23 cellular contexts compared by ENCODE assay signal in genomic region chr18:63191413-63191812, GRCh38.
"Had no signal": no experiment of that assay in that cellular context is flagged by ENCODE, and none has a peak within 500 bp of the region (broad histone marks: within the 10 kb centered on the region; RNA-seq: fewer than 3 reads in every experiment).

No MANE protein-coding gene starts in this region.

- H3K27me3 Mint-ChIP-seq: activated B cell treated with CpG ODN at 0.5 μM for 24 hours; activated CD4-positive, alpha-beta T cell treated with anti-CD3 and anti-CD28 coated beads for 36 hours; activated naive CD8-positive, alpha-beta T cell treated with anti-CD3 and anti-CD28 coated beads for 36 hours; activated T-cell treated with anti-CD3 and anti-CD28 coated beads, Interleukin-2, amount 50 U/mL, for 24 hours; stimulated activated naive CD8-positive, alpha-beta T cell treated with anti-CD3 and anti-CD28 coated beads, Interleukin-15, amount 100 ng/mL, for 72 hours had no signal

- H3K4me3 Mint-ChIP-seq: activated CD4-positive, alpha-beta T cell treated with anti-CD3 and anti-CD28 coated beads for 36 hours; activated naive CD8-positive, alpha-beta T cell treated with anti-CD3 and anti-CD28 coated beads for 36 hours; activated T-cell treated with anti-CD3 and anti-CD28 coated beads, Interleukin-2, amount 50 U/mL, for 24 hours; neural crest cell; stimulated activated naive CD8-positive, alpha-beta T cell treated with anti-CD3 and anti-CD28 coated beads, Interleukin-15, amount 100 ng/mL, for 72 hours; T-helper 1 cell treated with Interleukin-12 subunit alpha and Interleukin-12 subunit beta and Interleukin-4 antibody, amounts not matched to agents 30 μg/mL and 1 μg/mL, for 36 hours had no signal

- FAIRE-seq: bronchial epithelial cell, frontal cortex, urothelium cell line had no signal

- DNase-seq: activated B cell treated with CpG ODN at 0.5 μM for 24 hours; activated CD4-positive, alpha-beta T cell treated with anti-CD3 and anti-CD28 coated beads for 36 hours; activated CD4-positive, alpha-beta T cell treated with anti-CD3 and anti-CD28 coated beads, Interleukin-2, amount 50 U/mL, for 4 hours; activated CD8-positive, alpha-beta memory T cell treated with anti-CD3 and anti-CD28 coated beads for 24 hours; activated CD8-positive, alpha-beta memory T cell treated with anti-CD3 and anti-CD28 coated beads, Interleukin-2, amount 50 U/mL, for 4 hours; activated naive CD4-positive, alpha-beta T cell; activated naive CD8-positive, alpha-beta T cell treated with anti-CD3 and anti-CD28 coated beads for 36 hours; activated T-cell treated with anti-CD3 and anti-CD28 coated beads, Interleukin-2, amount 50 U/mL, for 24 hours; colonic mucosa; dorsolateral prefrontal cortex; hypothalamus; mucosa of descending colon; occipital lobe; stimulated activated CD4-positive, alpha-beta T cell treated with anti-CD3 and anti-CD28 coated beads, Interleukin-2, amount 100 ng/mL, for 48 hours; stimulated activated CD8-positive, alpha-beta memory T cell treated with anti-CD3 and anti-CD28 coated beads, Interleukin-4, amount 100 ng/mL, for 48 hours; stimulated activated naive CD8-positive, alpha-beta T cell treated with anti-CD3 and anti-CD28 coated beads, Interleukin-15, amount 100 ng/mL, for 72 hours had no signal

- ATAC-seq: activated CD4-positive, alpha-beta T cell treated with anti-CD3 and anti-CD28 coated beads for 36 hours; mucosa of descending colon; sciatic nerve; stimulated activated naive CD8-positive, alpha-beta T cell treated with anti-CD3 and anti-CD28 coated beads, Interleukin-15, amount 100 ng/mL, for 72 hours had no signal

- H3K9me3 Mint-ChIP-seq: activated B cell treated with CpG ODN at 0.5 μM for 24 hours; activated T-cell treated with anti-CD3 and anti-CD28 coated beads, Interleukin-2, amount 50 U/mL, for 24 hours; activated T-helper 2 cell treated with anti-CD3 and anti-CD28 coated beads, Interferon-gamma antibody, Interleukin-2, Interleukin-4, amounts not matched to agents 10 μg/mL and 5 μg/mL and 100 μg/mL, durations not matched to agents 14 hours and 24 hours and 36 hours; neural crest cell; T-helper 1 cell treated with Interleukin-12 subunit alpha and Interleukin-12 subunit beta and Interleukin-4 antibody, amounts not matched to agents 30 μg/mL and 1 μg/mL, for 36 hours had no signal

- H3K4me1 Mint-ChIP-seq: neural crest cell had no signal
